Comparison of ENCODE assay signal across 22 cellular contexts in genomic region chr5:145180341-145180740, GRCh38.
DNase-seq lines count a peak whose midpoint lies in the region; ATAC-seq and TF ChIP-seq lines count a peak whose summit lies in the region.
"Had no signal": no experiment of that assay in that cellular context is flagged by ENCODE, and none has a peak within 500 bp of the region (broad histone marks: within the 10 kb centered on the region; RNA-seq: fewer than 3 reads in every experiment).

No MANE protein-coding gene starts in this region.

- no peaks in the 10 kb centered on the region for H3K36me3 ChIP-seq in HUES6 (ENCODE audit: control insufficient read depth, insufficient read depth, low read length)
- H3K36me3 ChIP-seq in neural progenitor cell: no peaks in the 10 kb centered on the region
- H3K36me3 ChIP-seq: BLaER1 treated with 17β-estradiol and CSF1 and Interleukin-3, amounts not matched to agents 10 nM and 100 nM had no signal

- ATAC-seq in GM21526 (IDR thresholded peaks at IDR 0.05; ENCODE audit: low FRiP score, unreplicated experiment): no peak
- ATAC-seq in natural killer cell treated with Interleukin-12 subunit alpha and Interleukin-12 subunit beta and Interleukin-15 and Interleukin-18, amount 100 ng/mL, for 72 hours: no peak
- ATAC-seq: A549 had no signal

- no peak for TF ChIP-seq CTCF in neural progenitor cell (IDR thresholded peaks at IDR 0.05)

- DNase-seq in astrocyte of the hippocampus (ENCODE audit: low read depth, low spot score): peak; percentile 62
- peak; percentile 37 for DNase-seq in neural progenitor cell (ENCODE audit: low spot score)
- no peak for DNase-seq in head of caudate nucleus
- no peak for DNase-seq in natural killer cell treated with Interleukin-12 subunit alpha and Interleukin-12 subunit beta and Interleukin-15 and Interleukin-18, amount 100 ng/mL, for 72 hours (ENCODE audit: low spot score)
- DNase-seq in SKM-1 (lab: John Stamatoyannopoulos, UW; ENCODE audit: unreplicated experiment): no peak
- DNase-seq: AML-193; CD4-positive, alpha-beta T cell; NCI-H1048; NCI-H1417; NCI-H1694; NCI-H2029 treated with DMSO at 0.1 percent for 48 hours; NCI-H446 treated with DMSO at 0.1 percent for 48 hours; NCI-H526; NCI-H82; PC-9; Right ventricle myocardium superior had no signal

- H3K79me2 ChIP-seq in neural progenitor cell (ENCODE audit: low read depth): no peaks in the 10 kb centered on the region

- no peaks in the 10 kb centered on the region for H3K9me3 Mint-ChIP-seq in neural progenitor cell
- peaks cover 13% of the 10 kb centered on the region for H3K9me3 Mint-ChIP-seq in natural killer cell treated with Interleukin-12 subunit alpha and Interleukin-12 subunit beta and Interleukin-15 and Interleukin-18, amount 100 ng/mL, for 72 hours

- peaks cover 6% of the 10 kb centered on the region for H3K27me3 Mint-ChIP-seq in neural progenitor cell (ENCODE audit: insufficient read depth, low read depth)
- no peaks in the 10 kb centered on the region for H3K27me3 Mint-ChIP-seq in natural killer cell treated with Interleukin-12 subunit alpha and Interleukin-12 subunit beta and Interleukin-15 and Interleukin-18, amount 100 ng/mL, for 72 hours
- H3K27me3 Mint-ChIP-seq: CD4-positive, alpha-beta T cell; IgD-negative memory B cell had no signal

- H3K4me1 ChIP-seq in HUES6 (ENCODE audit: control insufficient read depth, insufficient read depth, low read length): peaks cover 32% of the 10 kb centered on the region
- H3K4me1 ChIP-seq in neural progenitor cell: peaks cover 34% of the 10 kb centered on the region
- H3K4me1 ChIP-seq: A549; BLaER1 treated with 17β-estradiol and CSF1 and Interleukin-3, amounts not matched to agents 10 nM and 100 nM had no signal

- H3K27me3 ChIP-seq in HUES6 (ENCODE audit: control insufficient read depth, insufficient read depth, low read length) (no peaks in the 10 kb centered on the region), neural progenitor cell (no peaks in the 10 kb centered on the region)
- H3K27me3 ChIP-seq: BLaER1 treated with 17β-estradiol and CSF1 and Interleukin-3, amounts not matched to agents 10 nM and 100 nM had no signal

- H3K27ac ChIP-seq in HUES6 (ENCODE audit: low read depth, low read length) (0 out of 2 replicates have a peak overlapping the region, but pooled peaks have one; percentile 2), neural progenitor cell (peak overlapping the region; percentile 69)
- H3K27ac ChIP-seq: A549; BLaER1 treated with 17β-estradiol and CSF1 and Interleukin-3, amounts not matched to agents 10 nM and 100 nM; KMS-11; PC-9 had no signal

- H3K4me3 Mint-ChIP-seq in neural progenitor cell: no peak overlapping the region
- H3K4me3 Mint-ChIP-seq in natural killer cell treated with Interleukin-12 subunit alpha and Interleukin-12 subunit beta and Interleukin-15 and Interleukin-18, amount 100 ng/mL, for 72 hours: no peak overlapping the region
- H3K4me3 Mint-ChIP-seq: CD4-positive, alpha-beta T cell; IgD-negative memory B cell had no signal

- intact Hi-C loops in head of caudate nucleus (cut with DNase I): no loop called here

- H2AFZ ChIP-seq in neural progenitor cell (replicated peaks): no peak overlapping the region
- H2AFZ ChIP-seq: PC-9 had no signal

- H4K20me1 ChIP-seq in neural progenitor cell (ENCODE audit: low read depth): no peaks in the 10 kb centered on the region
- H4K20me1 ChIP-seq: BLaER1 treated with 17β-estradiol and CSF1 and Interleukin-3, amounts not matched to agents 10 nM and 100 nM had no signal

- H3K9ac ChIP-seq in HUES6 (ENCODE audit: low read length): no peak overlapping the region
- no peak overlapping the region for H3K9ac ChIP-seq in neural progenitor cell
- H3K9ac ChIP-seq: BLaER1 treated with 17β-estradiol and CSF1 and Interleukin-3, amounts not matched to agents 10 nM and 100 nM; KMS-11 had no signal

- H3K4me3 ChIP-seq in HUES6 (ENCODE audit: low read depth, low read length) (no peak overlapping the region), neural progenitor cell (no peak overlapping the region)
- H3K4me3 ChIP-seq: A549; BLaER1 treated with 17β-estradiol and CSF1 and Interleukin-3, amounts not matched to agents 10 nM and 100 nM; PC-9 had no signal

- peaks cover 31% of the 10 kb centered on the region for H3K4me1 Mint-ChIP-seq in neural progenitor cell
- H3K4me1 Mint-ChIP-seq in natural killer cell treated with Interleukin-12 subunit alpha and Interleukin-12 subunit beta and Interleukin-15 and Interleukin-18, amount 100 ng/mL, for 72 hours (ENCODE audit: low read depth in 2 of 2): no peaks in the 10 kb centered on the region
- H3K4me1 Mint-ChIP-seq: IgD-negative memory B cell had no signal

- H3K36me3 Mint-ChIP-seq in neural progenitor cell: no peaks in the 10 kb centered on the region
- no peaks in the 10 kb centered on the region for H3K36me3 Mint-ChIP-seq in natural killer cell treated with Interleukin-12 subunit alpha and Interleukin-12 subunit beta and Interleukin-15 and Interleukin-18, amount 100 ng/mL, for 72 hours
- H3K36me3 Mint-ChIP-seq: IgD-negative memory B cell had no signal

- no peaks in the 10 kb centered on the region for H3K9me3 ChIP-seq in HUES6 (ENCODE audit: control insufficient read depth, insufficient read depth, low read depth, low read length)
- no peaks in the 10 kb centered on the region for H3K9me3 ChIP-seq in neural progenitor cell (ENCODE audit: low read depth)
- H3K9me3 ChIP-seq: A549; BLaER1 treated with 17β-estradiol and CSF1 and Interleukin-3, amounts not matched to agents 10 nM and 100 nM had no signal

- H3K4me2 ChIP-seq in neural progenitor cell: peak overlapping the region; percentile 53
- H3K4me2 ChIP-seq: A549; BLaER1 treated with 17β-estradiol and CSF1 and Interleukin-3, amounts not matched to agents 10 nM and 100 nM; KMS-11; PC-9 had no signal

- peaks cover 21% of the 10 kb centered on the region for H3F3A ChIP-seq in neural progenitor cell (ENCODE audit: low read depth)

- H3K27ac Mint-ChIP-seq in neural progenitor cell: no peak overlapping the region
- H3K27ac Mint-ChIP-seq in natural killer cell treated with Interleukin-12 subunit alpha and Interleukin-12 subunit beta and Interleukin-15 and Interleukin-18, amount 100 ng/mL, for 72 hours: no peak overlapping the region
- H3K27ac Mint-ChIP-seq: CD4-positive, alpha-beta T cell; IgD-negative memory B cell had no signal

Comparison
In these comparisons a context has a peak if more than half of its experiments do, and no peak if none do; other contexts are left out.
1. DNase-seq: peak in astrocyte of the hippocampus (single experiment) and neural progenitor cell (single experiment); none in head of caudate nucleus (0 of 42), natural killer cell treated with Interleukin-12 subunit alpha and Interleukin-12 subunit beta and Interleukin-15 and Interleukin-18, amount 100 ng/mL, for 72 hours (single experiment) and SKM-1 (single experiment).